In the genomic region with DNA sequence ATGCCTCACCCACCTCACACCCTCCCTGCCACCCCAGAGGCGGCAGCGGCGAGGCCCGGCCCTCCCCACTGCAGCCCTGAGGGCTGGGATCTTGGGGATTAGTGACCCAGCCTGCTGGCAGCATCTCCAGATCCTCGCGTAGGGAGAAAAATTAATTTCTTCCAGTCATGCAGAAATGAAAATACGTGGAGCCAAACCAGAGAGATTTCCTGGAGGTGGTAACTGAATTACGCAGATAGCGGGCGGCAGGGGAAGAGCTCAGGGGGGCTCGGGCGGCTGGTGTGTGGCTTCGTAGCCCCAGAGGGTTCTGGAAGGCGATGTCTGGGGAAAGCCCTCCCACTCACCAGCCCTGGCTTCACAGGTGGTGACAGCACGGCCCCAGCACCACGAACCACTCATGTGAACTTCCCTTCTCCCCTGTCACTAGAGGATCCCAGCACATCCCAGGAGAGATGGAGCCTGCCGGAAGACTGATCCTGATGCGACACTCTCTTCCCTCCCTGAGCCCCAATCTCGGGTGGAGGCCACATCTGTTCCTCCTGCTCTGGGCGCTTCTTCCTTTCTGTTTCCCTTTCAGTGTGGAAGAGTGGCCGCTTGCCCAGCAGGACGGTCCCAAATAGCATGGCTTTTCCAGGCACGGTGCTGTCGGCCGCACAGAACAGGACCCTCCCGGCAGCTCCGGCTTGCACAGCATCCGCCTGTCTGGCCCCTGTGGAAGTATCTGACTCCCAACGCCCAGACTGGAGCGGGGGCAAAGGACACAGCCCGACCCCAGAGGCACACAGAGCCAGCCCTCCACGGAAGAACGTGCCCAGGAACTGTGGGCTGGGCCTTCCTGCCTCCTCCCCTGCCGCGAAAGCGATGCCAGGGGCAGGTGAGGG, we compare ENCODE assay signal across 10 cellular contexts. TPM values are rescaled to one million over a fixed set of nuclear protein-coding genes. Genes with fewer than 3 reads are reported as not detected.
DNase-seq lines count a peak whose midpoint lies in the region; ATAC-seq, FAIRE-seq and TF ChIP-seq lines count a peak whose summit lies in the region.
"Had no signal": no experiment of that assay in that cellular context is flagged by ENCODE, and none has a peak within 500 bp of the region (broad histone marks: within the 10 kb centered on the region; RNA-seq: fewer than 3 reads in every experiment).

No MANE protein-coding gene starts in this region.

- peaks cover 10% of the 10 kb centered on the region for H3K4me1 Mint-ChIP-seq in activated naive CD8-positive, alpha-beta T cell treated with anti-CD3 and anti-CD28 coated beads, Interleukin-2, amount 50 U/mL, for 24 hours

- no peak for DNase-seq in GM19239 (ENCODE audit: insufficient read length, low spot score)
- no peak for DNase-seq in activated naive CD8-positive, alpha-beta T cell treated with anti-CD3 and anti-CD28 coated beads, Interleukin-2, amount 50 U/mL, for 24 hours
- DNase-seq in lung (ENCODE audit: low spot score): no peak
- no peak for DNase-seq in thoracic aorta (ENCODE audit: low spot score)
- no peak for DNase-seq in activated CD8-positive, alpha-beta memory T cell treated with anti-CD3 and anti-CD28 coated beads, Interleukin-2, amount 50 U/mL, for 4 hours
- DNase-seq in EL: no peak
- no peak for DNase-seq in smooth muscle cell (lab: John Stamatoyannopoulos, UW; ENCODE audit: unreplicated experiment)
- DNase-seq: activated effector memory CD4-positive, alpha-beta T cell treated with Interleukin-2 at 50 U/mL for 16 hours; HCEC 1CT had no signal

- no peaks in the 10 kb centered on the region for H4K20me1 ChIP-seq in smooth muscle cell (ENCODE audit: low read depth)

- peak overlapping the region; percentile 60 for H3K4me3 ChIP-seq in lung
- H3K4me3 ChIP-seq in thoracic aorta: peak overlapping the region; percentile 63
- no peak overlapping the region for H3K4me3 ChIP-seq in smooth muscle cell

- TF ChIP-seq CTCF in lung (IDR thresholded peaks at IDR 0.05; ENCODE audit: control extremely low read depth, extremely low read depth): no peak
- no peak for TF ChIP-seq CTCF in thoracic aorta (IDR thresholded peaks at IDR 0.05)
- TF ChIP-seq CTCF in smooth muscle cell (IDR thresholded peaks at IDR 0.05; ENCODE audit: borderline replicate concordance, insufficient read depth, poor library complexity, severe bottlenecking): no peak

- H3K9me3 ChIP-seq in lung (ENCODE audit: control insufficient read depth in 2 of 2, insufficient read depth in 1 of 2, low read length in 1 of 2) (peaks cover 0 to 5% of the 10 kb centered on the region in 2 donors), thoracic aorta (no peaks in the 10 kb centered on the region), smooth muscle cell (replicated peaks; ENCODE audit: low read depth) (no peaks in the 10 kb centered on the region)

- WGBS in lung, 2 donors: 28 to 35% methylated on average over 36 of the region's 36 CpGs
- WGBS in smooth muscle cell (ENCODE audit: low lambda C conversion rate): 83% methylated on average over 36 of the region's 36 CpGs

- H3K9me3 Mint-ChIP-seq in activated naive CD8-positive, alpha-beta T cell treated with anti-CD3 and anti-CD28 coated beads, Interleukin-2, amount 50 U/mL, for 24 hours: no peaks in the 10 kb centered on the region

- peak overlapping the region; percentile 55 to 78 for H3K27ac ChIP-seq in lung (ENCODE audit: low read depth in 1 of 2, low read length in 1 of 2)
- H3K27ac ChIP-seq in thoracic aorta: no peak overlapping the region
- no peak overlapping the region for H3K27ac ChIP-seq in smooth muscle cell (ENCODE audit: low read depth)

- H3K4me1 ChIP-seq in lung (ENCODE audit: control insufficient read depth in 2 of 2, insufficient read depth in 2 of 2, low read length in 2 of 2) (peaks cover 0 to 21% of the 10 kb centered on the region in 2 donors), thoracic aorta (ENCODE audit: control insufficient read depth in 1 of 2, low read depth in 2 of 2) (peaks cover 5 to 7% of the 10 kb centered on the region in 2 donors), smooth muscle cell (ENCODE audit: low read depth) (no peaks in the 10 kb centered on the region)

- H3K27me3 ChIP-seq in lung (ENCODE audit: control insufficient read depth, insufficient read depth) (no peaks in the 10 kb centered on the region), thoracic aorta (replicated peaks; ENCODE audit: insufficient read depth) (no peaks in the 10 kb centered on the region), smooth muscle cell (ENCODE audit: low read depth) (peaks cover 44% of the 10 kb centered on the region)

- H3K79me2 ChIP-seq in smooth muscle cell (ENCODE audit: low read depth): no peaks in the 10 kb centered on the region

- peak overlapping the region; percentile 55 for H3K4me3 Mint-ChIP-seq in activated naive CD8-positive, alpha-beta T cell treated with anti-CD3 and anti-CD28 coated beads, Interleukin-2, amount 50 U/mL, for 24 hours

- no peak overlapping the region for H3K4me2 ChIP-seq in smooth muscle cell

- H3K9ac ChIP-seq in smooth muscle cell (ENCODE audit: low read depth): no peak overlapping the region

- no peak for ATAC-seq in activated naive CD8-positive, alpha-beta T cell treated with anti-CD3 and anti-CD28 coated beads, Interleukin-2, amount 50 U/mL, for 24 hours
- ATAC-seq in lung (ENCODE audit: insufficient read depth, low FRiP score) (no peak), thoracic aorta (ENCODE audit: insufficient number of reproducible peaks, low FRiP score, low read depth) (no peak)

- H3K36me3 ChIP-seq in lung (ENCODE audit: control insufficient read depth in 2 of 2, insufficient read depth in 2 of 2, low read length in 2 of 2): no peaks in the 10 kb centered on the region
- H3K36me3 ChIP-seq in thoracic aorta: no peaks in the 10 kb centered on the region
- H3K36me3 ChIP-seq in smooth muscle cell (ENCODE audit: low read depth): no peaks in the 10 kb centered on the region

- peaks cover 41% of the 10 kb centered on the region for H3K27me3 Mint-ChIP-seq in activated naive CD8-positive, alpha-beta T cell treated with anti-CD3 and anti-CD28 coated beads, Interleukin-2, amount 50 U/mL, for 24 hours

- no peak overlapping the region for H3K27ac Mint-ChIP-seq in activated naive CD8-positive, alpha-beta T cell treated with anti-CD3 and anti-CD28 coated beads, Interleukin-2, amount 50 U/mL, for 24 hours

- H3K36me3 Mint-ChIP-seq in activated naive CD8-positive, alpha-beta T cell treated with anti-CD3 and anti-CD28 coated beads, Interleukin-2, amount 50 U/mL, for 24 hours (ENCODE audit: low read depth): no peaks in the 10 kb centered on the region

- H3F3A ChIP-seq in smooth muscle cell (ENCODE audit: low read depth): no peaks in the 10 kb centered on the region

- no peak overlapping the region for H2AFZ ChIP-seq in smooth muscle cell (ENCODE audit: low read depth)

- peak; percentile 74 for FAIRE-seq in GM19239 (lab: Jason Lieb, UNC)

RNA-seq across cellular contexts. Expression of a gene that starts 37.8 kb away (rescaled TPM):
- total RNA-seq in lung (10 to 100 TPM in 1 of 2 donors, 1 to 10 TPM in 1; 4.7 to 11.8 TPM), thoracic aorta (1 to 10 TPM; 3.9 to 6.6 TPM), smooth muscle cell (0.45 TPM in 1 of 2 replicates, not detected in the other)
- polyA plus RNA-seq in lung (1 to 10 TPM; 6.2 to 7.0 TPM), smooth muscle cell (0.25 and 0.87 TPM in 2 replicates)
- total RNA-seq: renal cortical epithelial cell had no signal

Comparison
In these comparisons a context has a peak if more than half of its experiments do, and no peak if none do; other contexts are left out.
1. H3K27ac ChIP-seq: peak in lung (2 of 2); none in thoracic aorta (0 of 2) and smooth muscle cell (single experiment).